In genomic region chr16:1351582-1352362, GRCh38 we compare ENCODE assay signal across 1 cellular context.
TF ChIP-seq lines count a peak whose summit lies in the region.

GNPTG (plus strand) TSS chr16:1351931; CDS start chr16:1351966, 35 bp downstream.
TSR3 (minus strand) TSS chr16:1351878; CDS start chr16:1351804, 74 bp downstream.

TF ChIP-seq in WTC11, 78 proteins besides CTCF, POLR2A, EP300 and RAD21 (continued from another document):
- TF ChIP-seq E2F5 (CRISPR knock-in tag; IDR thresholded peaks at IDR 0.05) (peak; percentile 84), RELA (CRISPR knock-in tag; IDR thresholded peaks at IDR 0.05; ENCODE audit: borderline replicate concordance) (peak; percentile 75), ETV6 (CRISPR knock-in tag; IDR thresholded peaks at IDR 0.05) (peak; percentile 49; the same call in 1 of the 2 replicates), GABPB1 (CRISPR knock-in tag; IDR thresholded peaks at IDR 0.05) (peak; percentile 79), CBFB (CRISPR knock-in tag; IDR thresholded peaks at IDR 0.05; ENCODE audit: low read depth) (peak; percentile 54; the same call in 1 of the 2 replicates), USF1 (CRISPR knock-in tag; IDR thresholded peaks at IDR 0.05) (peak; percentile 98), TEAD1 (CRISPR knock-in tag; IDR thresholded peaks at IDR 0.05) (no peak), TCF7 (CRISPR knock-in tag; IDR thresholded peaks at IDR 0.05; ENCODE audit: low read depth) (no peak), USF2 (CRISPR knock-in tag; IDR thresholded peaks at IDR 0.05) (peak; percentile 100), ELF4 (CRISPR knock-in tag; IDR thresholded peaks at IDR 0.05; ENCODE audit: low read depth) (0 out of 2 replicates have a peak, but pooled peaks have one; percentile 41), FOXJ3 (CRISPR knock-in tag; IDR thresholded peaks at IDR 0.05; ENCODE audit: borderline replicate concordance) (no peak), CREM (CRISPR knock-in tag; IDR thresholded peaks at IDR 0.05) (peak; percentile 82), JUN (CRISPR knock-in tag; IDR thresholded peaks at IDR 0.05) (no peak; the same call in 1 of the 2 replicates), NR2C2 (CRISPR knock-in tag; IDR thresholded peaks at IDR 0.05) (no peak), GRHL2 (CRISPR knock-in tag; IDR thresholded peaks at IDR 0.05; ENCODE audit: insufficient replicate concordance, severe bottlenecking) (no peak), MYBL2 (CRISPR knock-in tag; IDR thresholded peaks at IDR 0.05) (peak; percentile 74; the same call in 1 of the 2 replicates), SMAD4 (CRISPR knock-in tag; IDR thresholded peaks at IDR 0.05) (no peak), SP1 (CRISPR knock-in tag; conservative IDR thresholded peaks at IDR 0.05) (peak; percentile 91), FOXK1 (CRISPR knock-in tag; IDR thresholded peaks at IDR 0.05) (peak; percentile 99), NFE2L1 (CRISPR knock-in tag; IDR thresholded peaks at IDR 0.05) (no peak), NFATC4 (CRISPR knock-in tag; IDR thresholded peaks at IDR 0.05) (no peak), FOXP1 (CRISPR knock-in tag; IDR thresholded peaks at IDR 0.05; ENCODE audit: borderline replicate concordance) (peak; percentile 67), TP53 (CRISPR knock-in tag; IDR thresholded peaks at IDR 0.05) (peak; percentile 84)
- TF ChIP-seq, protein P1, sequence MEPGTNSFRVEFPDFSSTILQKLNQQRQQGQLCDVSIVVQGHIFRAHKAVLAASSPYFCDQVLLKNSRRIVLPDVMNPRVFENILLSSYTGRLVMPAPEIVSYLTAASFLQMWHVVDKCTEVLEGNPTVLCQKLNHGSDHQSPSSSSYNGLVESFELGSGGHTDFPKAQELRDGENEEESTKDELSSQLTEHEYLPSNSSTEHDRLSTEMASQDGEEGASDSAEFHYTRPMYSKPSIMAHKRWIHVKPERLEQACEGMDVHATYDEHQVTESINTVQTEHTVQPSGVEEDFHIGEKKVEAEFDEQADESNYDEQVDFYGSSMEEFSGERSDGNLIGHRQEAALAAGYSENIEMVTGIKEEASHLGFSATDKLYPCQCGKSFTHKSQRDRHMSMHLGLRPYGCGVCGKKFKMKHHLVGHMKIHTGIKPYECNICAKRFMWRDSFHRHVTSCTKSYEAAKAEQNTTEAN (CRISPR knock-in tag; IDR thresholded peaks at IDR 0.05), result no peak
- TF ChIP-seq, protein P2, sequence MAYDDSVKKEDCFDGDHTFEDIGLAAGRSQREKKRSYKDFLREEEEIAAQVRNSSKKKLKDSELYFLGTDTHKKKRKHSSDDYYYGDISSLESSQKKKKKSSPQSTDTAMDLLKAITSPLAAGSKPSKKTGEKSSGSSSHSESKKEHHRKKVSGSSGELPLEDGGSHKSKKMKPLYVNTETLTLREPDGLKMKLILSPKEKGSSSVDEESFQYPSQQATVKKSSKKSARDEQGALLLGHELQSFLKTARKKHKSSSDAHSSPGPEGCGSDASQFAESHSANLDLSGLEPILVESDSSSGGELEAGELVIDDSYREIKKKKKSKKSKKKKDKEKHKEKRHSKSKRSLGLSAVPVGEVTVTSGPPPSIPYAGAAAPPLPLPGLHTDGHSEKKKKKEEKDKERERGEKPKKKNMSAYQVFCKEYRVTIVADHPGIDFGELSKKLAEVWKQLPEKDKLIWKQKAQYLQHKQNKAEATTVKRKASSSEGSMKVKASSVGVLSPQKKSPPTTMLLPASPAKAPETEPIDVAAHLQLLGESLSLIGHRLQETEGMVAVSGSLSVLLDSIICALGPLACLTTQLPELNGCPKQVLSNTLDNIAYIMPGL (CRISPR knock-in tag; IDR thresholded peaks at IDR 0.05), result 0 out of 2 replicates have a peak, but pooled peaks have one; percentile 61
